ENCODE assay signal across 14 cellular contexts in genomic region chr10:96369890-96370574, GRCh38. TPM values are rescaled to one million over a fixed set of nuclear protein-coding genes. Genes with fewer than 3 reads are reported as not detected.
DNase-seq lines count a peak whose midpoint lies in the region; ATAC-seq and TF ChIP-seq lines count a peak whose summit lies in the region.
"Had no signal": no experiment of that assay in that cellular context is flagged by ENCODE, and none has a peak within 500 bp of the region (broad histone marks: within the 10 kb centered on the region; RNA-seq: fewer than 3 reads in every experiment).

No MANE protein-coding gene starts in this region.

- TF ChIP-seq EP300 in upper lobe of left lung (IDR thresholded peaks at IDR 0.05), result no peak

- peaks cover 0 to 5% (median 3%) of the 10 kb centered on the region in 4 donors for H3K4me1 ChIP-seq in upper lobe of left lung
- H3K4me1 ChIP-seq: testis had no signal

- H3K4me3 Mint-ChIP-seq in WTC11, result no peak overlapping the region
- H3K4me3 Mint-ChIP-seq: activated T-helper 1 cell treated with anti-CD3 and anti-CD28 coated beads, Interleukin-12 subunit alpha, Interleukin-12 subunit beta, Interleukin-2, Interleukin-4 antibody, amounts not matched to agents 30 ng/mL and 10 ng/mL and 1 ng/mL, durations not matched to agents 14 hours and 24 hours and 36 hours; B cell; immature natural killer cell had no signal

- H3K27me3 ChIP-seq in upper lobe of left lung, result peaks cover 0 to 2% (median 0%) of the 10 kb centered on the region in 4 donors
- H3K27me3 ChIP-seq: testis had no signal

- H3K27ac ChIP-seq in upper lobe of left lung, result no peak overlapping the region
- H3K27ac ChIP-seq: testis had no signal

- WGBS in upper lobe of left lung, 2 donors, result 81 to 90% methylated on average over 25 to 35 of the region's 38 CpGs

- no peaks in the 10 kb centered on the region for H3K9me3 ChIP-seq in upper lobe of left lung
- H3K9me3 ChIP-seq: testis had no signal

- peaks cover 6% of the 10 kb centered on the region for H3K27me3 Mint-ChIP-seq in WTC11 (ENCODE audit: low read depth)

- TF ChIP-seq CTCF in WTC11 (IDR thresholded peaks at IDR 0.05), result no peak
- TF ChIP-seq CTCF in upper lobe of left lung (IDR thresholded peaks at IDR 0.05), result no peak

- H3K4me3 ChIP-seq in upper lobe of left lung, result no peak overlapping the region

- H3K36me3 ChIP-seq in upper lobe of left lung, result no peaks in the 10 kb centered on the region

- no peak for TF ChIP-seq POLR2A in upper lobe of left lung (IDR thresholded peaks at IDR 0.05)

- no peaks in the 10 kb centered on the region for H3K36me3 Mint-ChIP-seq in WTC11
- H3K36me3 Mint-ChIP-seq: immature natural killer cell had no signal

- ATAC-seq in WTC11 (peak; percentile 6), left lobe of liver (no peak), upper lobe of left lung (ENCODE audit: low FRiP score in 2 of 2) (no peak), GM18909 (IDR thresholded peaks at IDR 0.05; ENCODE audit: poor library complexity, unreplicated experiment) (no peak), GM19395 (IDR thresholded peaks at IDR 0.05; ENCODE audit: unreplicated experiment) (no peak)

- POLR2A ChIA-PET in WTC11 (lab: Charles Lee), result no interaction called here

- H3K9me3 Mint-ChIP-seq in WTC11, result no peaks in the 10 kb centered on the region
- H3K9me3 Mint-ChIP-seq: activated T-helper 1 cell treated with anti-CD3 and anti-CD28 coated beads, Interleukin-12 subunit alpha, Interleukin-12 subunit beta, Interleukin-2, Interleukin-4 antibody, amounts not matched to agents 30 ng/mL and 10 ng/mL and 1 ng/mL, durations not matched to agents 14 hours and 24 hours and 36 hours; immature natural killer cell had no signal

- CTCF ChIA-PET in WTC11 (lab: Charles Lee), result interaction anchor here (0.5 to 7.0 kb wide), 39 partner anchors 8 to 676 kb away, joined by 3 to 240 read pairs (median 6); partner anchors contain the start of genes OPALIN, TCTN3 and TLL2

- H3K27ac Mint-ChIP-seq in WTC11, result no peak overlapping the region
- H3K27ac Mint-ChIP-seq: activated T-helper 1 cell treated with anti-CD3 and anti-CD28 coated beads, Interleukin-12 subunit alpha, Interleukin-12 subunit beta, Interleukin-2, Interleukin-4 antibody, amounts not matched to agents 30 ng/mL and 10 ng/mL and 1 ng/mL, durations not matched to agents 14 hours and 24 hours and 36 hours; B cell; immature natural killer cell had no signal

- H3K4me1 Mint-ChIP-seq in WTC11, result peaks cover 14% of the 10 kb centered on the region

- peak; percentile 77 for DNase-seq in ELF-1 (ENCODE audit: low read depth, low spot score)
- DNase-seq in HuH-7.5 (ENCODE audit: low spot score), result peak; percentile 34
- no peak for DNase-seq in WTC11 (ENCODE audit: low spot score)
- DNase-seq in left lobe of liver (ENCODE audit: low spot score), result peak; percentile 42
- no peak for DNase-seq in upper lobe of left lung
- DNase-seq in COLO668 (lab: John Stamatoyannopoulos, UW; ENCODE audit: unreplicated experiment), result no peak
- DNase-seq: DMS 273 treated with DMSO at 0.1 percent for 48 hours had no signal

TF ChIP-seq in WTC11, 78 proteins besides CTCF, POLR2A, EP300 and RAD21:
- 0 out of 2 replicates have a peak, but pooled peaks have one; percentile 40 for TF ChIP-seq ESRRA (CRISPR knock-in tag; IDR thresholded peaks at IDR 0.05; ENCODE audit: borderline replicate concordance)
- peak; percentile 27; the same call in 1 of the 2 replicates for TF ChIP-seq CBFB (CRISPR knock-in tag; IDR thresholded peaks at IDR 0.05; ENCODE audit: low read depth)
- TF ChIP-seq ATF2 (CRISPR knock-in tag; IDR thresholded peaks at IDR 0.05; ENCODE audit: borderline replicate concordance, low read depth), result no peak
TF ChIP-seq in WTC11: peak in this region for 2.

RNA-seq across cellular contexts. Expression of gene OPALIN, which starts 11.2 kb away (rescaled TPM):
- total RNA-seq in WTC11 (2021) (0.04 TPM in 1 of 3 replicates, not detected in the others), left lobe of liver (not detected), upper lobe of left lung (not detected)
- total RNA-seq: activated T-helper 1 cell treated with anti-CD3 and anti-CD28 coated beads, Interleukin-12 subunit alpha, Interleukin-12 subunit beta, Interleukin-2, Interleukin-4 antibody, amounts not matched to agents 30 ng/mL and 10 ng/mL and 1 ng/mL, durations not matched to agents 14 hours and 24 hours and 36 hours; B cell; right cardiac atrium; testis had no signal

Comparison
In these comparisons a context has a peak if more than half of its experiments do, and no peak if none do; other contexts are left out.
1. DNase-seq: peak in ELF-1 (single experiment), HuH-7.5 (single experiment) and left lobe of liver (single experiment); none in WTC11 (single experiment), upper lobe of left lung (0 of 2) and COLO668 (single experiment).